ENCODE assay signal across 28 cellular contexts in genomic region chr14:99094901-99095300, GRCh38.
DNase-seq lines count a peak whose midpoint lies in the region; FAIRE-seq and TF ChIP-seq lines count a peak whose summit lies in the region.
"Had no signal": no experiment of that assay in that cellular context is flagged by ENCODE, and none has a peak within 500 bp of the region (broad histone marks: within the 10 kb centered on the region; RNA-seq: fewer than 3 reads in every experiment).

No MANE protein-coding gene starts in this region.

- H3K27ac Mint-ChIP-seq in type B pancreatic cell = peak overlapping the region; percentile 13

- H3K36me3 ChIP-seq in keratinocyte (ENCODE audit: control insufficient read depth in 2 of 2, extremely low read depth in 1 of 2, insufficient read depth in 2 of 2, low read length in 2 of 2) = no peaks in the 10 kb centered on the region

- dilution Hi-C loops in keratinocyte (cut with MboI; ENCODE audit: extremely low pct_ligation_motif_present, low sequenced_read_pairs) = no loop called here

- CTCF ChIA-PET in RWPE1 (lab: Yijun Ruan, JAX) = interaction anchor here (0.8 kb wide), 1 partner anchor 37 kb away, joined by 3 read pairs; no protein-coding TSS in a partner anchor

- H3K4me3 Mint-ChIP-seq in type B pancreatic cell = no peak overlapping the region
- H3K4me3 Mint-ChIP-seq: CD4-positive, alpha-beta memory T cell had no signal

- no peak overlapping the region for H3K9ac ChIP-seq in keratinocyte (ENCODE audit: control insufficient read depth, extremely low read depth, insufficient read depth, low read length)

- peak overlapping the region; percentile 90 for H2AFZ ChIP-seq in keratinocyte (ENCODE audit: control insufficient read depth, low read length)
- H2AFZ ChIP-seq: PC-9 had no signal

- DNase-seq in HT1080 (ENCODE audit: low read depth) (peak; percentile 26), RWPE1 (ENCODE audit: low spot score) (peak; percentile 16), keratinocyte (ENCODE audit: low read depth, low spot score) (no peak), type B pancreatic cell (ENCODE audit: extremely low spot score, unreplicated experiment) (no peak), OCI-M2 (lab: John Stamatoyannopoulos, UW; ENCODE audit: unreplicated experiment) (no peak), HK-2 (ENCODE audit: unreplicated experiment) (no peak), NCI-H446 treated with DMSO at 0.1 percent for 48 hours (lab: John Stamatoyannopoulos, UW) (no peak)
- DNase-seq: C1 segment of cervical spinal cord; Caco-2; CD4-positive, alpha-beta memory T cell; DMS 273 treated with DMSO at 0.1 percent for 48 hours; DMS79; GF-D8; MV-4-11; NCI-H1105; NCI-H1436 treated with DMSO at 0.1 percent for 48 hours; NCI-H187 treated with DMSO at 0.1 percent for 48 hours; NCI-H2107; NCI-H446; NCI-H526; NCI-H82; NK-92 treated with Interleukin-12 subunit alpha and Interleukin-12 subunit beta, amount 100 ng/mL, for 24 hours; PC-9; RPMI8226; SHP77 treated with DMSO at 0.1 percent for 48 hours had no signal

- no peaks in the 10 kb centered on the region for H3K79me2 ChIP-seq in keratinocyte (ENCODE audit: control insufficient read depth, insufficient read depth, low read length)

- H3K27me3 Mint-ChIP-seq in type B pancreatic cell = no peaks in the 10 kb centered on the region
- H3K27me3 Mint-ChIP-seq: CD4-positive, alpha-beta memory T cell had no signal

- FAIRE-seq in keratinocyte (lab: Jason Lieb, UNC) = peak; percentile 17
- FAIRE-seq: GM12891, H1 had no signal

- POLR2A ChIA-PET in RWPE1 (lab: Yijun Ruan, JAX; ENCODE audit: low non-redundant PET) = no interaction called here

- H3K4me2 ChIP-seq in keratinocyte (ENCODE audit: control insufficient read depth, extremely low read depth, insufficient read depth, low read depth, low read length) = peak overlapping the region; percentile 20
- H3K4me2 ChIP-seq: PC-9 had no signal

- H3K27ac ChIP-seq in RWPE1 = peak overlapping the region; percentile 66
- H3K27ac ChIP-seq in keratinocyte (ENCODE audit: control insufficient read depth, insufficient read depth, low read length) = no peak overlapping the region
- H3K27ac ChIP-seq: PC-9, SK-N-MC had no signal

- H3K27me3 ChIP-seq in keratinocyte (ENCODE audit: control insufficient read depth, extremely low read depth, insufficient read depth, low read length) = no peaks in the 10 kb centered on the region

- H3K9me3 ChIP-seq in keratinocyte (ENCODE audit: control insufficient read depth, low read depth, low read length) = no peaks in the 10 kb centered on the region
- H3K9me3 ChIP-seq: Caco-2 had no signal

- H3K36me3 Mint-ChIP-seq in type B pancreatic cell = no peaks in the 10 kb centered on the region

- no peak for TF ChIP-seq CTCF in RWPE1 (conservative IDR thresholded peaks at IDR 0.05; ENCODE audit: low read depth)
- no peak for TF ChIP-seq CTCF in keratinocyte (optimal IDR thresholded peaks at IDR 0.05 in 1 of 3, IDR thresholded peaks at IDR 0.05 in 1 of 3, conservative IDR thresholded peaks at IDR 0.05 in 1 of 3; ENCODE audit: extremely low read depth in 1 of 3, insufficient read depth in 2 of 3, low read length in 3 of 3)
- no peak for TF ChIP-seq CTCF in type B pancreatic cell (conservative IDR thresholded peaks at IDR 0.05)

- H3K4me1 ChIP-seq in keratinocyte (ENCODE audit: control insufficient read depth, extremely low read depth, insufficient read depth, low read length) = peaks cover 23% of the 10 kb centered on the region
- H3K4me1 ChIP-seq: Caco-2 had no signal

- no peak overlapping the region for H3K4me3 ChIP-seq in keratinocyte (ENCODE audit: control insufficient read depth in 2 of 3, extremely low read depth in 1 of 3, insufficient read depth in 2 of 3, low read depth in 1 of 3, low read length in 3 of 3)
- H3K4me3 ChIP-seq: PC-9, SK-N-MC had no signal

- no peaks in the 10 kb centered on the region for H3K9me1 ChIP-seq in keratinocyte (ENCODE audit: control insufficient read depth, extremely low read depth, insufficient read depth, low read length)

- H4K20me1 ChIP-seq in keratinocyte (ENCODE audit: control insufficient read depth, extremely low read depth, insufficient read depth, low read length) = no peaks in the 10 kb centered on the region

- peaks cover 15% of the 10 kb centered on the region for H3K4me1 Mint-ChIP-seq in type B pancreatic cell (ENCODE audit: unreplicated experiment)

- H3K9me3 Mint-ChIP-seq in type B pancreatic cell = peaks cover 5% of the 10 kb centered on the region

Comparison
In these comparisons a context has a peak if more than half of its experiments do, and no peak if none do; other contexts are left out.
1. DNase-seq: peak in HT1080 (single experiment) and RWPE1 (single experiment); none in keratinocyte (single experiment), type B pancreatic cell (single experiment), OCI-M2 (single experiment), HK-2 (single experiment) and NCI-H446 treated with DMSO at 0.1 percent for 48 hours (single experiment).